In the genomic region with DNA sequence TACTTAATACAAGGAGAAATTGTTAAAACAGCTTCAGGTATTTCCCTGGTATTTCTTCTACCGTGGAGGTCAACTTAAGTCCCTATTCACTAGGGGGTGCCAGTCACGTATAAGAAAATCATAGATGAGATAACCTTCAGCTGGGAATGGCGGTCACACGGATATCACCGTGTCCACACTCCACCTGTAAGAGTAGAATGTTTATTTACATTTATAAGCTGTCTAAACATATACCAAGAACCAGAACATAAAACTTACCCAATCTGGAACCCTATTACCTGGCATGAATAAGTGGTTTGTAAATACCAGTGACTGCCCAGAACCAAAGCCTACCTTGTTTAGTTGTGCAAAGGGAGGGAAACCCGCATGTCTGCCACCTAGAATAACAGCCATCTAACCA, we compare ENCODE assay signal across 8 cellular contexts. TPM values are rescaled to one million over a fixed set of nuclear protein-coding genes. Genes with fewer than 3 reads are reported as not detected.
DNase-seq lines count a peak whose midpoint lies in the region; ATAC-seq and TF ChIP-seq lines count a peak whose summit lies in the region.

No MANE protein-coding gene starts in this region.

- no peak for TF ChIP-seq POLR2A in uterus (IDR thresholded peaks at IDR 0.05)

- DNase-seq in GM06990 (ENCODE audit: extremely low read depth, insufficient read length), result peak; percentile 15
- peak; percentile 76 for DNase-seq in NCI-H1436 (lab: John Stamatoyannopoulos, UW)
- DNase-seq in T follicular helper cell (ENCODE audit: low read depth), result peak; percentile 47
- no peak for DNase-seq in chondrocyte (ENCODE audit: low spot score)
- DNase-seq in memory B cell (ENCODE audit: low spot score in 2 of 2), result peak; percentile 16 to 37
- peak in 1 of 2 donors; percentile 33 for DNase-seq in uterus

- intact Hi-C loops in uterus (cut with DNase I; ENCODE audit: low total_unique reads), result no loop called here

- TF ChIP-seq CTCF in GM06990 (IDR thresholded peaks at IDR 0.05; ENCODE audit: insufficient read depth, low read length, poor library complexity, severe bottlenecking) (peak; percentile 78), chondrocyte (IDR thresholded peaks at IDR 0.05) (peak; percentile 83), uterus (IDR thresholded peaks at IDR 0.05) (peak in 3 of 4 experiments; percentile 12 to 21 (median 14))

- H3K27ac ChIP-seq in ACC112 (ENCODE audit: low read depth, low read length), result no peak overlapping the region
- no peak overlapping the region for H3K27ac ChIP-seq in uterus

- H3K27me3 ChIP-seq in ACC112 (ENCODE audit: insufficient read depth, low read length), result peaks cover 7% of the 10 kb centered on the region
- peaks cover 2% of the 10 kb centered on the region; the same call in 1 of the 2 replicates for H3K27me3 ChIP-seq in GM06990 (replicated peaks; ENCODE audit: control insufficient read depth, insufficient read depth, low read length)
- H3K27me3 ChIP-seq in uterus, result no peaks in the 10 kb centered on the region

- H3K4me1 Mint-ChIP-seq in chondrocyte (ENCODE audit: low read depth), result peaks cover 18% of the 10 kb centered on the region
- peaks cover 12% of the 10 kb centered on the region for H3K4me1 Mint-ChIP-seq in memory B cell

- no peaks in the 10 kb centered on the region for H3K36me3 ChIP-seq in ACC112 (ENCODE audit: insufficient read depth, low read length)
- no peaks in the 10 kb centered on the region for H3K36me3 ChIP-seq in GM06990 (ENCODE audit: control insufficient read depth, insufficient read depth, low read length)
- H3K36me3 ChIP-seq in uterus, result no peaks in the 10 kb centered on the region

- H3K9me3 Mint-ChIP-seq in chondrocyte (ENCODE audit: low read depth) (no peaks in the 10 kb centered on the region), memory B cell (no peaks in the 10 kb centered on the region)

- H3K79me2 ChIP-seq in ACC112 (ENCODE audit: control insufficient read depth, insufficient read depth, low read length, unreplicated experiment), result peaks cover 13% of the 10 kb centered on the region

- H3K27me3 Mint-ChIP-seq in chondrocyte (ENCODE audit: low read depth), result peaks cover 16% of the 10 kb centered on the region
- peaks cover 25% of the 10 kb centered on the region for H3K27me3 Mint-ChIP-seq in memory B cell

- no peak overlapping the region for H3K4me3 Mint-ChIP-seq in chondrocyte (ENCODE audit: unreplicated experiment)
- H3K4me3 Mint-ChIP-seq in memory B cell, result no peak overlapping the region

- ATAC-seq in HG02588 (IDR thresholded peaks at IDR 0.05; ENCODE audit: unreplicated experiment) (peak; percentile 56), memory B cell (ENCODE audit: low read depth) (peak; percentile 31)

- H3K9me3 ChIP-seq in uterus, result no peaks in the 10 kb centered on the region

- H3K4me1 ChIP-seq in ACC112 (ENCODE audit: control insufficient read depth, insufficient read depth, low read length, unreplicated experiment) (peaks cover 11% of the 10 kb centered on the region), uterus (no peaks in the 10 kb centered on the region)

- H3K27ac Mint-ChIP-seq in chondrocyte (ENCODE audit: unreplicated experiment), result no peak overlapping the region
- no peak overlapping the region for H3K27ac Mint-ChIP-seq in memory B cell

- peak overlapping the region; percentile 51; the same call in 1 of the 2 replicates for H3K4me3 ChIP-seq in ACC112 (ENCODE audit: low read depth, low read length)
- no peak overlapping the region for H3K4me3 ChIP-seq in GM06990 (replicated peaks; ENCODE audit: low read depth, low read length)
- H3K4me3 ChIP-seq in uterus, result no peak overlapping the region

- H3K36me3 Mint-ChIP-seq in chondrocyte (ENCODE audit: low read depth) (no peaks in the 10 kb centered on the region), memory B cell (no peaks in the 10 kb centered on the region)

- H2AFZ ChIP-seq in ACC112 (ENCODE audit: low read length, unreplicated experiment), result no peak overlapping the region

RNA-seq across cellular contexts. Expression of a gene that starts 1.9 kb away (rescaled TPM):
- total RNA-seq in chondrocyte (4.4 to 6.1 TPM (median 5.7 TPM) in 3 replicates), uterus (10 to 100 TPM in 1 of 4 donors, 1 to 10 TPM in 3; 1.5 to 11.2 (median 4.2) TPM)

RNA-seq across cellular contexts. Expression of a gene that starts 55.2 kb away (rescaled TPM):
- 3.7 to 4.4 TPM (median 3.8 TPM) in 3 replicates for total RNA-seq in chondrocyte
- total RNA-seq in uterus, result 10 to 100 TPM in 1 of 4 donors, not detected in 3; 20.0 TPM

Comparison
In these comparisons a context has a peak if more than half of its experiments do, and no peak if none do; other contexts are left out.
1. CTCF ChIP-seq: peak in every context shown above with its lines; median percentile 83 in chondrocyte; 78 in GM06990; 14 in uterus.